Comparison of ENCODE assay signal across 1 cellular context in the genomic region with DNA sequence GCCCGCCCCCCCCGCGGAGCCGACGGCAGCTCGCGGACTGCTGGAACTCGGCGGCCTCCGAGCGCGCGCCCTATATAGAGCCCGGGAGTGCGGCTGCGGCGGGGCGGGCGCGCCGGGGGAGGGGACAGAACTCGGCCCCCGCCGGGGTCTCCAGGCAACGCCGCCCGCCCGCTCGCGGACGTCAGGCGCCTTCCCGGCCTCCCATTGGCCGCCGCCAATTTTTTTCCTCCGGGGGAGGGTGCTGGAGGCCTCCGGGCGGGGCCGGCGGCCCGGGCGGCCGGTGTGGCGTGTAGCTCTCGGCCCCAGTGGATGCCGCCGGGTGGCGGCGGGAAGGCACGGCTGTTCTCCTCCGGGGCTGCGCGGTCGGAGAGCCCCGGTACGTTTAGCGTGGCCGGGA.
TF ChIP-seq lines count a peak whose summit lies in the region.

A gene with protein sequence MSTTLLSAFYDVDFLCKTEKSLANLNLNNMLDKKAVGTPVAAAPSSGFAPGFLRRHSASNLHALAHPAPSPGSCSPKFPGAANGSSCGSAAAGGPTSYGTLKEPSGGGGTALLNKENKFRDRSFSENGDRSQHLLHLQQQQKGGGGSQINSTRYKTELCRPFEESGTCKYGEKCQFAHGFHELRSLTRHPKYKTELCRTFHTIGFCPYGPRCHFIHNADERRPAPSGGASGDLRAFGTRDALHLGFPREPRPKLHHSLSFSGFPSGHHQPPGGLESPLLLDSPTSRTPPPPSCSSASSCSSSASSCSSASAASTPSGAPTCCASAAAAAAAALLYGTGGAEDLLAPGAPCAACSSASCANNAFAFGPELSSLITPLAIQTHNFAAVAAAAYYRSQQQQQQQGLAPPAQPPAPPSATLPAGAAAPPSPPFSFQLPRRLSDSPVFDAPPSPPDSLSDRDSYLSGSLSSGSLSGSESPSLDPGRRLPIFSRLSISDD (minus strand): TSS at position 49 of the 397 bp plus-strand sequence. CDS start 291 bp downstream, outside the sequence.

TF ChIP-seq in HepG2, 621 proteins besides CTCF, POLR2A, EP300 and RAD21 (continued from another document and continues in another):
- TF ChIP-seq, protein P1, sequence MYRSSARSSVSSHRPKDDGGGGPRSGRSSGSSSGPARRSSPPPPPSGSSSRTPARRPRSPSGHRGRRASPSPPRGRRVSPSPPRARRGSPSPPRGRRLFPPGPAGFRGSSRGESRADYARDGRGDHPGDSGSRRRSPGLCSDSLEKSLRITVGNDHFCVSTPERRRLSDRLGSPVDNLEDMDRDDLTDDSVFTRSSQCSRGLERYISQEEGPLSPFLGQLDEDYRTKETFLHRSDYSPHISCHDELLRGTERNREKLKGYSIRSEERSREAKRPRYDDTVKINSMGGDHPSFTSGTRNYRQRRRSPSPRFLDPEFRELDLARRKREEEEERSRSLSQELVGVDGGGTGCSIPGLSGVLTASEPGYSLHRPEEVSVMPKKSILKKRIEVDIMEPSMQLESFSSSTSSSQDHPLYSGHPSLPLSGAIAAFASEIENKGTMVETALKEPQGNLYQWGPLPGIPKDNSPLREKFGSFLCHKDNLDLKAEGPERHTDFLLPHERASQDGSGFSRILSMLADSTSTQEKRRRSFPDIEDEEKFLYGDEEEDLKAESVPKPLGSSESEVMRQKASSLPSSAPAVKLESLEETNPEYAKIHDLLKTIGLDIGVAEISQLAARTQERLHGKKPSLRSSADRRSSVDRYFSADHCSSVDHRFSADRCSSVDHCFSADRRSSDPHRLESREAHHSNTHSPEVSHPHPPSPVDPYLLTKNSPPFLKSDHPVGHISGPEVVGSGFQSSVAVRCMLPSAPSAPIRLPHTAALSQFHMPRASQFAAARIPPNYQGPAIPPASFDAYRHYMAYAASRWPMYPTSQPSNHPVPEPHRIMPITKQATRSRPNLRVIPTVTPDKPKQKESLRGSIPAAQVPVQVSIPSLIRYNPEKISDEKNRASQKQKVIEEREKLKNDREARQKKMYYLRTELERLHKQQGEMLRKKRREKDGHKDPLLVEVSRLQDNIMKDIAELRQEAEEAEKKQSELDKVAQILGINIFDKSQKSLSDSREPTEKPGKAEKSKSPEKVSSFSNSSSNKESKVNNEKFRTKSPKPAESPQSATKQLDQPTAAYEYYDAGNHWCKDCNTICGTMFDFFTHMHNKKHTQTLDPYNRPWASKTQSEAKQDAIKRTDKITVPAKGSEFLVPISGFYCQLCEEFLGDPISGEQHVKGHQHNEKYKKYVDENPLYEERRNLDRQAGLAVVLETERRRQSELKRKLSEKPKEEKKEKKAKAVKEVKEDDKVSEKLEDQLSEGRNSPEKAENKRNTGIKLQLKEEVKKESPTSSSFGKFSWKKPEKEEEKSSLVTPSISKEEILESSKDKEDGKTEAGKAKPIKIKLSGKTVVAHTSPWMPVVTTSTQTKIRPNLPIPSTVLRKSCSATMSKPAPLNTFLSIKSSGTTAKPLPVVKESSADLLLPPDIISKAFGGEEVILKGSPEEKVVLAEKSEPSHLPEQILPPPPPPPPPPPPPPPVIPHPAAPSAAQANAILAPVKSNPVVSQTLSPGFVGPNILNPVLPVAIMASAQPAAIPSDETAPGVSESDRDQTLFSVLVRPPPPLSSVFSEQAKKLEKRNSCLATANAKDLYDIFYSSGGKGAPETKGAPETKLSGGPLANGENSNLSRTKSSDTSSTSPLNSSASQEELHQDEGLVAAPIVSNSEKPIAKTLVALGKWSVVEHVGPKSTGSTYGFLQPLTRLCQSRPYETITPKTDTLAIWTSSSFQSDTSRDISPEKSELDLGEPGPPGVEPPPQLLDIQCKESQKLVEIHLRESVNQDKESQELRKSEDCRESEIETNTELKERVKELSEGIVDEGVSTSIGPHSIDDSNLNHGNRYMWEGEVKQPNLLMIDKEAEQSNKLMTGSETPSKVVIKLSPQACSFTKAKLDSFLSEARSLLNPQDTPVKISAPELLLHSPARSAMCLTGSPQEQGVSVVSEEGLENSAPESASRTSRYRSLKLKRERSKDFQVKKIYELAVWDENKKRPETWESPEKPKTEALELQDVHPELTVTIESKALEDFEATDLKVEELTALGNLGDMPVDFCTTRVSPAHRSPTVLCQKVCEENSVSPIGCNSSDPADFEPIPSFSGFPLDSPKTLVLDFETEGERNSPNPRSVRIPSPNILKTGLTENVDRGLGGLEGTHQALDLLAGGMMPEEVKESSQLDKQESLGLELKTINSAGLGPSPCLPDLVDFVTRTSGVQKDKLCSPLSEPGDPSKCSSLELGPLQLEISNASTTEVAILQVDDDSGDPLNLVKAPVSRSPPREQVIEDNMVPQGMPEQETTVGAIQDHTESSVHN (CRISPR knock-in tag; IDR thresholded peaks at IDR 0.05): no peak
- no peak for TF ChIP-seq ZNF629 (CRISPR knock-in tag; conservative IDR thresholded peaks at IDR 0.05)
- TF ChIP-seq SMAD3 (CRISPR knock-in tag; IDR thresholded peaks at IDR 0.05): no peak
- TF ChIP-seq, protein P2, sequence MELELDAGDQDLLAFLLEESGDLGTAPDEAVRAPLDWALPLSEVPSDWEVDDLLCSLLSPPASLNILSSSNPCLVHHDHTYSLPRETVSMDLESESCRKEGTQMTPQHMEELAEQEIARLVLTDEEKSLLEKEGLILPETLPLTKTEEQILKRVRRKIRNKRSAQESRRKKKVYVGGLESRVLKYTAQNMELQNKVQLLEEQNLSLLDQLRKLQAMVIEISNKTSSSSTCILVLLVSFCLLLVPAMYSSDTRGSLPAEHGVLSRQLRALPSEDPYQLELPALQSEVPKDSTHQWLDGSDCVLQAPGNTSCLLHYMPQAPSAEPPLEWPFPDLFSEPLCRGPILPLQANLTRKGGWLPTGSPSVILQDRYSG (CRISPR knock-in tag; IDR thresholded peaks at IDR 0.05): peak; percentile 34; the same call in 1 of the 2 replicates
- TF ChIP-seq HOXA5 (CRISPR knock-in tag; IDR thresholded peaks at IDR 0.05): peak; percentile 76
- TF ChIP-seq HDAC6 (IDR thresholded peaks at IDR 0.05; ENCODE audit: low read depth, low read length): no peak
- peak; percentile 57; the same call in 1 of the 2 replicates for TF ChIP-seq ZSCAN30 (CRISPR knock-in tag; IDR thresholded peaks at IDR 0.05)
- TF ChIP-seq, protein P3, sequence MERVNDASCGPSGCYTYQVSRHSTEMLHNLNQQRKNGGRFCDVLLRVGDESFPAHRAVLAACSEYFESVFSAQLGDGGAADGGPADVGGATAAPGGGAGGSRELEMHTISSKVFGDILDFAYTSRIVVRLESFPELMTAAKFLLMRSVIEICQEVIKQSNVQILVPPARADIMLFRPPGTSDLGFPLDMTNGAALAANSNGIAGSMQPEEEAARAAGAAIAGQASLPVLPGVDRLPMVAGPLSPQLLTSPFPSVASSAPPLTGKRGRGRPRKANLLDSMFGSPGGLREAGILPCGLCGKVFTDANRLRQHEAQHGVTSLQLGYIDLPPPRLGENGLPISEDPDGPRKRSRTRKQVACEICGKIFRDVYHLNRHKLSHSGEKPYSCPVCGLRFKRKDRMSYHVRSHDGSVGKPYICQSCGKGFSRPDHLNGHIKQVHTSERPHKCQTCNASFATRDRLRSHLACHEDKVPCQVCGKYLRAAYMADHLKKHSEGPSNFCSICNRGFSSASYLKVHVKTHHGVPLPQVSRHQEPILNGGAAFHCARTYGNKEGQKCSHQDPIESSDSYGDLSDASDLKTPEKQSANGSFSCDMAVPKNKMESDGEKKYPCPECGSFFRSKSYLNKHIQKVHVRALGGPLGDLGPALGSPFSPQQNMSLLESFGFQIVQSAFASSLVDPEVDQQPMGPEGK (CRISPR knock-in tag; IDR thresholded peaks at IDR 0.05): peak; percentile 96
- TF ChIP-seq RFX3 (CRISPR knock-in tag; IDR thresholded peaks at IDR 0.05): peak; percentile 74
- peak; percentile 22 for TF ChIP-seq HOXA3 (CRISPR knock-in tag; IDR thresholded peaks at IDR 0.05)
- TF ChIP-seq, protein P4, sequence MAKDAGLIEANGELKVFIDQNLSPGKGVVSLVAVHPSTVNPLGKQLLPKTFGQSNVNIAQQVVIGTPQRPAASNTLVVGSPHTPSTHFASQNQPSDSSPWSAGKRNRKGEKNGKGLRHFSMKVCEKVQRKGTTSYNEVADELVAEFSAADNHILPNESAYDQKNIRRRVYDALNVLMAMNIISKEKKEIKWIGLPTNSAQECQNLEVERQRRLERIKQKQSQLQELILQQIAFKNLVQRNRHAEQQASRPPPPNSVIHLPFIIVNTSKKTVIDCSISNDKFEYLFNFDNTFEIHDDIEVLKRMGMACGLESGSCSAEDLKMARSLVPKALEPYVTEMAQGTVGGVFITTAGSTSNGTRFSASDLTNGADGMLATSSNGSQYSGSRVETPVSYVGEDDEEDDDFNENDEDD (CRISPR knock-in tag; IDR thresholded peaks at IDR 0.05; ENCODE audit: borderline replicate concordance): 0 out of 2 replicates have a peak, but pooled peaks have one; percentile 50
- TF ChIP-seq, protein P5, sequence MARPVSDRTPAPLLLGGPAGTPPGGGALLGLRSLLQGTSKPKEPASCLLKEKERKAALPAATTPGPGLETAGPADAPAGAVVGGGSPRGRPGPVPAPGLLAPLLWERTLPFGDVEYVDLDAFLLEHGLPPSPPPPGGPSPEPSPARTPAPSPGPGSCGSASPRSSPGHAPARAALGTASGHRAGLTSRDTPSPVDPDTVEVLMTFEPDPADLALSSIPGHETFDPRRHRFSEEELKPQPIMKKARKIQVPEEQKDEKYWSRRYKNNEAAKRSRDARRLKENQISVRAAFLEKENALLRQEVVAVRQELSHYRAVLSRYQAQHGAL (CRISPR knock-in tag; IDR thresholded peaks at IDR 0.05; ENCODE audit: not compliant biosample characterization): peak; percentile 32
- no peak for TF ChIP-seq ZNF83 (CRISPR knock-in tag; IDR thresholded peaks at IDR 0.05; ENCODE audit: borderline replicate concordance)
- TF ChIP-seq, protein P6, sequence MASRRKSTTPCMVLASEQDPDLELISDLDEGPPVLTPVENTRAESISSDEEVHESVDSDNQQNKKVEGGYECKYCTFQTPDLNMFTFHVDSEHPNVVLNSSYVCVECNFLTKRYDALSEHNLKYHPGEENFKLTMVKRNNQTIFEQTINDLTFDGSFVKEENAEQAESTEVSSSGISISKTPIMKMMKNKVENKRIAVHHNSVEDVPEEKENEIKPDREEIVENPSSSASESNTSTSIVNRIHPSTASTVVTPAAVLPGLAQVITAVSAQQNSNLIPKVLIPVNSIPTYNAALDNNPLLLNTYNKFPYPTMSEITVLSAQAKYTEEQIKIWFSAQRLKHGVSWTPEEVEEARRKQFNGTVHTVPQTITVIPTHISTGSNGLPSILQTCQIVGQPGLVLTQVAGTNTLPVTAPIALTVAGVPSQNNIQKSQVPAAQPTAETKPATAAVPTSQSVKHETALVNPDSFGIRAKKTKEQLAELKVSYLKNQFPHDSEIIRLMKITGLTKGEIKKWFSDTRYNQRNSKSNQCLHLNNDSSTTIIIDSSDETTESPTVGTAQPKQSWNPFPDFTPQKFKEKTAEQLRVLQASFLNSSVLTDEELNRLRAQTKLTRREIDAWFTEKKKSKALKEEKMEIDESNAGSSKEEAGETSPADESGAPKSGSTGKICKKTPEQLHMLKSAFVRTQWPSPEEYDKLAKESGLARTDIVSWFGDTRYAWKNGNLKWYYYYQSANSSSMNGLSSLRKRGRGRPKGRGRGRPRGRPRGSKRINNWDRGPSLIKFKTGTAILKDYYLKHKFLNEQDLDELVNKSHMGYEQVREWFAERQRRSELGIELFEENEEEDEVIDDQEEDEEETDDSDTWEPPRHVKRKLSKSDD (CRISPR knock-in tag; IDR thresholded peaks at IDR 0.05; ENCODE audit: low read depth): peak; percentile 65
- TF ChIP-seq, protein P7, sequence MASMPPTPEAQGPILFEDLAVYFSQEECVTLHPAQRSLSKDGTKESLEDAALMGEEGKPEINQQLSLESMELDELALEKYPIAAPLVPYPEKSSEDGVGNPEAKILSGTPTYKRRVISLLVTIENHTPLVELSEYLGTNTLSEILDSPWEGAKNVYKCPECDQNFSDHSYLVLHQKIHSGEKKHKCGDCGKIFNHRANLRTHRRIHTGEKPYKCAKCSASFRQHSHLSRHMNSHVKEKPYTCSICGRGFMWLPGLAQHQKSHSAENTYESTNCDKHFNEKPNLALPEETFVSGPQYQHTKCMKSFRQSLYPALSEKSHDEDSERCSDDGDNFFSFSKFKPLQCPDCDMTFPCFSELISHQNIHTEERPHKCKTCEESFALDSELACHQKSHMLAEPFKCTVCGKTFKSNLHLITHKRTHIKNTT (CRISPR knock-in tag; IDR thresholded peaks at IDR 0.05): no peak
- TF ChIP-seq ZNF792 (CRISPR knock-in tag; IDR thresholded peaks at IDR 0.05): no peak
- no peak for TF ChIP-seq ZNF598 (CRISPR knock-in tag; IDR thresholded peaks at IDR 0.05; ENCODE audit: borderline replicate concordance)
- peak; percentile 32 for TF ChIP-seq GTF2F1 (IDR thresholded peaks at IDR 0.05; ENCODE audit: low read length)
- TF ChIP-seq, protein P8, sequence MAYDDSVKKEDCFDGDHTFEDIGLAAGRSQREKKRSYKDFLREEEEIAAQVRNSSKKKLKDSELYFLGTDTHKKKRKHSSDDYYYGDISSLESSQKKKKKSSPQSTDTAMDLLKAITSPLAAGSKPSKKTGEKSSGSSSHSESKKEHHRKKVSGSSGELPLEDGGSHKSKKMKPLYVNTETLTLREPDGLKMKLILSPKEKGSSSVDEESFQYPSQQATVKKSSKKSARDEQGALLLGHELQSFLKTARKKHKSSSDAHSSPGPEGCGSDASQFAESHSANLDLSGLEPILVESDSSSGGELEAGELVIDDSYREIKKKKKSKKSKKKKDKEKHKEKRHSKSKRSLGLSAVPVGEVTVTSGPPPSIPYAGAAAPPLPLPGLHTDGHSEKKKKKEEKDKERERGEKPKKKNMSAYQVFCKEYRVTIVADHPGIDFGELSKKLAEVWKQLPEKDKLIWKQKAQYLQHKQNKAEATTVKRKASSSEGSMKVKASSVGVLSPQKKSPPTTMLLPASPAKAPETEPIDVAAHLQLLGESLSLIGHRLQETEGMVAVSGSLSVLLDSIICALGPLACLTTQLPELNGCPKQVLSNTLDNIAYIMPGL (CRISPR knock-in tag; IDR thresholded peaks at IDR 0.05; ENCODE audit: borderline replicate concordance in 1 of 2, low read depth in 1 of 2): peak in 1 of 2 experiments; percentile 22; a peak in 2 of 4 replicates
- TF ChIP-seq HNRNPH1 (optimal IDR thresholded peaks at IDR 0.05; ENCODE audit: low read depth, low read length): peak; percentile 29
- TF ChIP-seq, protein P9, sequence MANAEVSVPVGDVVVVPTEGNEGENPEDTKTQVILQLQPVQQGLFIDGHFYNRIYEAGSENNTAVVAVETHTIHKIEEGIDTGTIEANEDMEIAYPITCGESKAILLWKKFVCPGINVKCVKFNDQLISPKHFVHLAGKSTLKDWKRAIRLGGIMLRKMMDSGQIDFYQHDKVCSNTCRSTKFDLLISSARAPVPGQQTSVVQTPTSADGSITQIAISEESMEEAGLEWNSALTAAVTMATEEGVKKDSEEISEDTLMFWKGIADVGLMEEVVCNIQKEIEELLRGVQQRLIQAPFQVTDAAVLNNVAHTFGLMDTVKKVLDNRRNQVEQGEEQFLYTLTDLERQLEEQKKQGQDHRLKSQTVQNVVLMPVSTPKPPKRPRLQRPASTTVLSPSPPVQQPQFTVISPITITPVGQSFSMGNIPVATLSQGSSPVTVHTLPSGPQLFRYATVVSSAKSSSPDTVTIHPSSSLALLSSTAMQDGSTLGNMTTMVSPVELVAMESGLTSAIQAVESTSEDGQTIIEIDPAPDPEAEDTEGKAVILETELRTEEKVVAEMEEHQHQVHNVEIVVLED (CRISPR knock-in tag; IDR thresholded peaks at IDR 0.05; ENCODE audit: borderline replicate concordance): peak; percentile 52; the same call in 1 of the 2 replicates
- TF ChIP-seq, protein P10, sequence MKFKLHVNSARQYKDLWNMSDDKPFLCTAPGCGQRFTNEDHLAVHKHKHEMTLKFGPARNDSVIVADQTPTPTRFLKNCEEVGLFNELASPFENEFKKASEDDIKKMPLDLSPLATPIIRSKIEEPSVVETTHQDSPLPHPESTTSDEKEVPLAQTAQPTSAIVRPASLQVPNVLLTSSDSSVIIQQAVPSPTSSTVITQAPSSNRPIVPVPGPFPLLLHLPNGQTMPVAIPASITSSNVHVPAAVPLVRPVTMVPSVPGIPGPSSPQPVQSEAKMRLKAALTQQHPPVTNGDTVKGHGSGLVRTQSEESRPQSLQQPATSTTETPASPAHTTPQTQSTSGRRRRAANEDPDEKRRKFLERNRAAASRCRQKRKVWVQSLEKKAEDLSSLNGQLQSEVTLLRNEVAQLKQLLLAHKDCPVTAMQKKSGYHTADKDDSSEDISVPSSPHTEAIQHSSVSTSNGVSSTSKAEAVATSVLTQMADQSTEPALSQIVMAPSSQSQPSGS (CRISPR knock-in tag; IDR thresholded peaks at IDR 0.05): no peak
